Comparison of ENCODE assay signal across 9 cellular contexts in genomic region chr16:4111748-4112696, GRCh38. TPM values are rescaled to one million over a fixed set of nuclear protein-coding genes. Genes with fewer than 3 reads are reported as not detected.
DNase-seq lines count a peak whose midpoint lies in the region; ATAC-seq, FAIRE-seq and TF ChIP-seq lines count a peak whose summit lies in the region.
"Had no signal": no experiment of that assay in that cellular context is flagged by ENCODE, and none has a peak within 500 bp of the region (broad histone marks: within the 10 kb centered on the region; RNA-seq: fewer than 3 reads in every experiment).

No MANE protein-coding gene starts in this region.

- no peaks in the 10 kb centered on the region for H3K36me3 Mint-ChIP-seq in activated naive CD8-positive, alpha-beta T cell
- no peaks in the 10 kb centered on the region for H3K36me3 Mint-ChIP-seq in activated naive CD8-positive, alpha-beta T cell treated with anti-CD3 and anti-CD28 coated beads for 36 hours
- H3K36me3 Mint-ChIP-seq in astrocyte (ENCODE audit: low read depth, unreplicated experiment): peaks cover 8% of the 10 kb centered on the region

- H3K4me1 ChIP-seq in astrocyte (ENCODE audit: insufficient read depth, low read length) (peaks cover 21% of the 10 kb centered on the region), right lobe of liver (peaks cover 0 to 50% (median 16%) of the 10 kb centered on the region in 4 donors), upper lobe of right lung (peaks cover 52% of the 10 kb centered on the region)

- peak overlapping the region; percentile 26 for H3K4me3 ChIP-seq in astrocyte (ENCODE audit: insufficient read depth, low read depth, low read length)
- H3K4me3 ChIP-seq in right lobe of liver: peak overlapping the region; percentile 21 to 49 (median 40)
- H3K4me3 ChIP-seq in upper lobe of right lung: peak overlapping the region; percentile 76

- peaks cover 10% of the 10 kb centered on the region for H3K79me2 ChIP-seq in astrocyte (ENCODE audit: insufficient read depth, low read length)

- H3K27me3 ChIP-seq in astrocyte (ENCODE audit: insufficient read depth, low read length): no peaks in the 10 kb centered on the region
- H3K27me3 ChIP-seq in right lobe of liver: no peaks in the 10 kb centered on the region
- H3K27me3 ChIP-seq in upper lobe of right lung: no peaks in the 10 kb centered on the region

- 28% methylated on average over 16 of the region's 16 CpGs for WGBS in right lobe of liver (ENCODE audit: insufficient coverage, low coverage, low lambda C conversion rate, missing lambda C conversion rate)

- TF ChIP-seq CTCF in astrocyte (IDR thresholded peaks at IDR 0.05; ENCODE audit: insufficient read depth, low read depth, low read length) (no peak), right lobe of liver (IDR thresholded peaks at IDR 0.05) (no peak), upper lobe of right lung (IDR thresholded peaks at IDR 0.05) (no peak), GM13977 (IDR thresholded peaks at IDR 0.05; ENCODE audit: extremely low read depth, insufficient read depth, missing control alignments) (no peak)

- H3K27ac ChIP-seq in astrocyte (ENCODE audit: low read depth, low read length) (no peak overlapping the region), right lobe of liver (peak overlapping the region in 1 of 3 donors; percentile 11), upper lobe of right lung (peak overlapping the region; percentile 52)

- intact Hi-C loops in right lobe of liver (cut with DNase I): loop anchor here in 1 of 2 donors (10.0 kb wide), 2 partner anchors 47 to 107 kb away; no protein-coding TSS in a partner anchor
- intact Hi-C loops in upper lobe of right lung (cut with DNase I): loop anchor here (10.0 kb wide), 1 partner anchor 57 kb away; no protein-coding TSS in a partner anchor

- H3K36me3 ChIP-seq in astrocyte (ENCODE audit: insufficient read depth, low read length) (no peaks in the 10 kb centered on the region), right lobe of liver (no peaks in the 10 kb centered on the region), upper lobe of right lung (no peaks in the 10 kb centered on the region)

- in situ Hi-C loops in GM13977 (cut with MboI; ENCODE audit: low pct_unique_long_range_greater_than_20kb, low sequenced_read_pairs, unreplicated experiment): no loop called here

- H3K4me2 ChIP-seq in astrocyte (ENCODE audit: low read length): peak overlapping the region; percentile 79

- H3K9me3 ChIP-seq in astrocyte (ENCODE audit: insufficient read depth, low read depth, low read length) (no peaks in the 10 kb centered on the region), right lobe of liver (no peaks in the 10 kb centered on the region), upper lobe of right lung (no peaks in the 10 kb centered on the region)

- H4K20me1 ChIP-seq in astrocyte (ENCODE audit: insufficient read depth, low read length): peaks cover 18% of the 10 kb centered on the region

- H3K9ac ChIP-seq in astrocyte (ENCODE audit: low read length): peak overlapping the region; percentile 39

- FAIRE-seq in astrocyte (lab: Jason Lieb, UNC): no peak

- ATAC-seq in right lobe of liver (peak in 1 of 4 donors; percentile 49), upper lobe of right lung (no peak)

- H3K9me3 Mint-ChIP-seq in activated naive CD8-positive, alpha-beta T cell (ENCODE audit: low read depth): no peaks in the 10 kb centered on the region
- no peaks in the 10 kb centered on the region for H3K9me3 Mint-ChIP-seq in activated naive CD8-positive, alpha-beta T cell treated with anti-CD3 and anti-CD28 coated beads for 36 hours
- no peaks in the 10 kb centered on the region for H3K9me3 Mint-ChIP-seq in astrocyte (ENCODE audit: unreplicated experiment)

- peak overlapping the region; percentile 80 for H3K4me3 Mint-ChIP-seq in activated naive CD8-positive, alpha-beta T cell
- H3K4me3 Mint-ChIP-seq in activated naive CD8-positive, alpha-beta T cell treated with anti-CD3 and anti-CD28 coated beads for 36 hours: no peak overlapping the region
- H3K4me3 Mint-ChIP-seq in astrocyte (ENCODE audit: unreplicated experiment): peak overlapping the region; percentile 78

- no peak overlapping the region for H3K27ac Mint-ChIP-seq in activated naive CD8-positive, alpha-beta T cell
- H3K27ac Mint-ChIP-seq in activated naive CD8-positive, alpha-beta T cell treated with anti-CD3 and anti-CD28 coated beads for 36 hours: no peak overlapping the region
- peak overlapping the region; percentile 95 for H3K27ac Mint-ChIP-seq in astrocyte (ENCODE audit: unreplicated experiment)

- DNase-seq in activated naive CD8-positive, alpha-beta T cell treated with anti-CD3 and anti-CD28 coated beads for 36 hours: no peak
- no peak for DNase-seq in astrocyte (ENCODE audit: low read depth)
- no peak for DNase-seq in right lobe of liver
- no peak for DNase-seq in upper lobe of right lung
- no peak for DNase-seq in GOT3 (lab: John Stamatoyannopoulos, UW)
- no peak for DNase-seq in GM13977 (ENCODE audit: low spot score)
- DNase-seq in effector CD4-positive, alpha-beta T cell: no peak
- DNase-seq: stimulated activated CD4-positive, alpha-beta T cell treated with anti-CD3 and anti-CD28 coated beads, Interleukin-4, amount 100 ng/mL, for 1 hour had no signal

- no peak for TF ChIP-seq POLR2A in right lobe of liver (IDR thresholded peaks at IDR 0.05)

- H3K4me1 Mint-ChIP-seq in activated naive CD8-positive, alpha-beta T cell (ENCODE audit: low read depth): peaks cover 54% of the 10 kb centered on the region
- H3K4me1 Mint-ChIP-seq in activated naive CD8-positive, alpha-beta T cell treated with anti-CD3 and anti-CD28 coated beads for 36 hours: peaks cover 33% of the 10 kb centered on the region
- H3K4me1 Mint-ChIP-seq in astrocyte (ENCODE audit: low read depth, unreplicated experiment): peaks cover 29% of the 10 kb centered on the region

- H3K27me3 Mint-ChIP-seq in activated naive CD8-positive, alpha-beta T cell: no peaks in the 10 kb centered on the region
- peaks cover 2% of the 10 kb centered on the region for H3K27me3 Mint-ChIP-seq in activated naive CD8-positive, alpha-beta T cell treated with anti-CD3 and anti-CD28 coated beads for 36 hours
- H3K27me3 Mint-ChIP-seq in astrocyte (ENCODE audit: low read depth, unreplicated experiment): peaks cover 4% of the 10 kb centered on the region

- H2AFZ ChIP-seq in astrocyte (ENCODE audit: low read depth, low read length): no peak overlapping the region

RNA-seq across cellular contexts. Expression of gene ADCY9, which starts 4.2 kb away (rescaled TPM):
- total RNA-seq in activated naive CD8-positive, alpha-beta T cell treated with anti-CD3 and anti-CD28 coated beads for 36 hours: 1 to 10 TPM; 3.6 to 4.2 TPM
- total RNA-seq in astrocyte: 11.4 TPM in 2 replicates
- 10 to 100 TPM; 17.3 to 41.5 (median 25.6) TPM for total RNA-seq in right lobe of liver
- total RNA-seq in upper lobe of right lung: 49.6 TPM

Comparison
In these comparisons a context has a peak if more than half of its experiments do, and no peak if none do; other contexts are left out.
1. H3K4me3 ChIP-seq: peak in every context shown above with its lines; median percentile 76 in upper lobe of right lung; 40 in right lobe of liver; 26 in astrocyte.